Comparison of ENCODE assay signal across 14 cellular contexts in genomic region chr2:21774691-21775090, GRCh38.
"Had no signal": no experiment of that assay in that cellular context is flagged by ENCODE, and none has a peak within 500 bp of the region (broad histone marks: within the 10 kb centered on the region; RNA-seq: fewer than 3 reads in every experiment).

No MANE protein-coding gene starts in this region.

- H3K9me3 ChIP-seq: ascending aorta, breast epithelium, ovary, sigmoid colon had no signal

- FAIRE-seq: endometrium had no signal

- H3K36me3 ChIP-seq: ascending aorta, breast epithelium, ovary, sigmoid colon had no signal

- H3K27me3 ChIP-seq: ascending aorta, breast epithelium, ovary, sigmoid colon had no signal

- H3K27ac ChIP-seq: breast epithelium, ovary, sigmoid colon had no signal

- H3K4me1 ChIP-seq: breast epithelium had no signal

- H3K4me3 ChIP-seq: ascending aorta, breast epithelium, lung, ovary, sigmoid colon had no signal

- ATAC-seq: activated T-helper 17 cell treated with anti-CD3 and anti-CD28 coated beads, Interleukin-2, amount 50 U/mL, for 72 hours; esophagus mucosa had no signal

- DNase-seq: activated CD4-positive, alpha-beta T cell treated with anti-CD3 and anti-CD28 coated beads for 1 hour; activated CD4-positive, alpha-beta T cell treated with anti-CD3 and anti-CD28 coated beads, Interleukin-2, amount 50 U/mL, for 4 hours; activated naive CD4-positive, alpha-beta T cell treated with Interleukin-2 at 50 U/mL for 16 hours; midbrain; ovary; sigmoid colon; stimulated activated CD4-positive, alpha-beta T cell treated with anti-CD3 and anti-CD28 coated beads, Interleukin-12 subunit alpha, Interleukin-12 subunit beta, amount 100 ng/mL, for 4 hours; stimulated activated CD4-positive, alpha-beta T cell treated with anti-CD3 and anti-CD28 coated beads, Interleukin-2, amount 100 ng/mL, for 24 hours had no signal
